17 cellular contexts compared by ENCODE assay signal in the genomic region with DNA sequence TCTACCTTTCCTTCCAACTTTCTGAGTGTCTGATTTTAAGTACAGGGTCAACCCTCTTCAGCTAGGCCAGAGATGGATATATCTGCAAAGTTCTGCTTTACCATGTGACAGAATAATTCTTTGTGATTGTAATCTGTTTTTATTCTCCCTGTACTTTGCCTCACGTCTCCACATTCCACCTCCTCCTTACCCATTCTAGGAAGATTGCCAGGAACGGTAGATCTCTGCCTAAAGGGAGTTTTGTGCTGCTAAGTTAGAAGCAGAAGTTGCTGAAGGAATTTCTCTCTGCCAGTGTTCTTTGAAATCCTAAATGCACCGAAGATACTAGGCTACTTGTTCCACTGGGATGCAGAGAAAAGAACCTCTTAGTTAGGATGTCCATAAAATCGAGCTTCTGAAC. TPM values are rescaled to one million over a fixed set of nuclear protein-coding genes. Genes with fewer than 3 reads are reported as not detected.
"Had no signal": no experiment of that assay in that cellular context is flagged by ENCODE, and none has a peak within 500 bp of the region (broad histone marks: within the 10 kb centered on the region; RNA-seq: fewer than 3 reads in every experiment).

No MANE protein-coding gene starts in this region.

- DNase-seq: activated CD4-positive, alpha-beta T cell treated with anti-CD3 and anti-CD28 coated beads, Interleukin-2, amount 50 U/mL, for 4 hours; activated CD4-positive, CD25-positive, alpha-beta regulatory T cell treated with anti-CD3 and anti-CD28 coated beads, Interleukin-2, amount 50 U/mL, for 72 hours; activated naive CD4-positive, alpha-beta T cell treated with anti-CD3 and anti-CD28 coated beads, Interleukin-2, amount 10 ng/mL, durations not matched to agents 7 days and 5 days; activated T-cell treated with anti-CD3 and anti-CD28 coated beads for 4 hours; body of pancreas; cerebellar nuclear complex; dermis blood vessel endothelial cell; heart right ventricle; islet precursor cell; left ventricle myocardium inferior; mesenchymal stem cell; right lobe of liver; T-helper 1 cell; T1000 had no signal

- H3K36me3 ChIP-seq: gastroesophageal sphincter, heart right ventricle, left ventricle myocardium inferior, right lobe of liver had no signal

- H3K4me1 ChIP-seq: gastroesophageal sphincter, left ventricle myocardium inferior, right lobe of liver had no signal

- ATAC-seq: body of pancreas; gastroesophageal sphincter; heart right ventricle; natural killer cell treated with Interleukin-12 subunit alpha and Interleukin-12 subunit beta and Interleukin-15 and Interleukin-18, amount 100 ng/mL, for 72 hours; right lobe of liver had no signal

- H3K27ac ChIP-seq: body of pancreas, heart right ventricle, left ventricle myocardium inferior, right lobe of liver had no signal

- H3K4me3 ChIP-seq: body of pancreas, gastroesophageal sphincter, heart right ventricle, left ventricle myocardium inferior, right lobe of liver had no signal

- H3K9me3 ChIP-seq: body of pancreas, gastroesophageal sphincter, heart right ventricle, left ventricle myocardium inferior, right lobe of liver had no signal

- H3K27me3 ChIP-seq: body of pancreas, gastroesophageal sphincter, right lobe of liver had no signal

RNA-seq across cellular contexts. Expression of a gene that starts 20.7 kb away (rescaled TPM):
- total RNA-seq: activated T-helper 2 cell treated with anti-CD3 and anti-CD28 coated beads, Interferon-gamma antibody, Interleukin-2, Interleukin-4, amounts not matched to agents 10 μg/mL and 5 μg/mL and 100 μg/mL, durations not matched to agents 14 hours and 24 hours and 36 hours; natural killer cell treated with Interleukin-12 subunit alpha and Interleukin-12 subunit beta and Interleukin-15 and Interleukin-18, amount 100 ng/mL, for 72 hours; right lobe of liver had no signal
